Comparison of ENCODE assay signal across 1 cellular context in genomic region chr6:35688605-35689322, GRCh38.
A peak's percentile ranks its signal among the peaks of the same experiment; 100 is the strongest.
TF ChIP-seq lines count a peak whose summit lies in the region.

TSS of gene FKBP5 (minus strand) at chr6:35688915. CDS start at chr6:35642824, 46,091 bp downstream.

TF ChIP-seq in HepG2, 621 proteins besides CTCF, POLR2A, EP300 and RAD21 (continued from another document and continues in another):
- TF ChIP-seq ZBTB4 (CRISPR knock-in tag; IDR thresholded peaks at IDR 0.05; ENCODE audit: borderline replicate concordance) (no peak), ZNF432 (CRISPR knock-in tag; IDR thresholded peaks at IDR 0.05; ENCODE audit: borderline replicate concordance) (no peak), HNRNPH1 (optimal IDR thresholded peaks at IDR 0.05; ENCODE audit: low read depth, low read length) (no peak), E2F5 (CRISPR knock-in tag; conservative IDR thresholded peaks at IDR 0.05) (peak; percentile 80), ZNF619 (CRISPR knock-in tag; IDR thresholded peaks at IDR 0.05) (no peak), ZNF552 (CRISPR knock-in tag; IDR thresholded peaks at IDR 0.05; ENCODE audit: borderline replicate concordance) (peak; percentile 73; the same call in 1 of the 2 replicates), MAFG (CRISPR knock-in tag; IDR thresholded peaks at IDR 0.05) (no peak), ZNF883 (CRISPR knock-in tag; IDR thresholded peaks at IDR 0.05; ENCODE audit: not compliant biosample characterization) (no peak), ZNF770 (CRISPR knock-in tag; IDR thresholded peaks at IDR 0.05) (peak; percentile 34; the same call in 1 of the 2 replicates), THAP7 (CRISPR knock-in tag; IDR thresholded peaks at IDR 0.05) (0 out of 2 replicates have a peak, but pooled peaks have one; percentile 37), ZBTB26 (CRISPR knock-in tag; IDR thresholded peaks at IDR 0.05; ENCODE audit: borderline replicate concordance) (no peak; the same call in 1 of the 2 replicates), ZKSCAN1 (IDR thresholded peaks at IDR 0.05; ENCODE audit: low read length) (no peak; the same call in 1 of the 2 replicates), SKIL (CRISPR knock-in tag; IDR thresholded peaks at IDR 0.05; ENCODE audit: borderline replicate concordance) (no peak), KAT7 (CRISPR knock-in tag; IDR thresholded peaks at IDR 0.05; ENCODE audit: borderline replicate concordance) (no peak; the same call in 1 of the 2 replicates), ZNF740 (CRISPR knock-in tag; IDR thresholded peaks at IDR 0.05) (peak; percentile 43; the same call in 1 of the 2 replicates), MEF2D (CRISPR knock-in tag; IDR thresholded peaks at IDR 0.05) (no peak), ZBTB44 (CRISPR knock-in tag; IDR thresholded peaks at IDR 0.05) (no peak), DNMT3B (CRISPR knock-in tag; conservative IDR thresholded peaks at IDR 0.05) (no peak; the same call in 1 of the 2 replicates), MXD3 (CRISPR knock-in tag; IDR thresholded peaks at IDR 0.05) (peak; percentile 83), ZNF143 (CRISPR knock-in tag; IDR thresholded peaks at IDR 0.05) (peak; percentile 20; the same call in 1 of the 2 replicates), PHF5A (CRISPR knock-in tag; IDR thresholded peaks at IDR 0.05; ENCODE audit: low read depth, unreplicated experiment) (no peak), IKZF1 (IDR thresholded peaks at IDR 0.05) (no peak), ATF5 (CRISPR knock-in tag; IDR thresholded peaks at IDR 0.05; ENCODE audit: low read depth) (no peak), ZNF235 (CRISPR knock-in tag; IDR thresholded peaks at IDR 0.05; ENCODE audit: borderline replicate concordance) (no peak), ZNF563 (CRISPR knock-in tag; IDR thresholded peaks at IDR 0.05) (peak; percentile 35), NFKB2 (CRISPR knock-in tag; IDR thresholded peaks at IDR 0.05; ENCODE audit: borderline replicate concordance) (no peak), ESRRA (CRISPR knock-in tag; IDR thresholded peaks at IDR 0.05; ENCODE audit: low read depth) (no peak), GPN1 (CRISPR knock-in tag; IDR thresholded peaks at IDR 0.05; ENCODE audit: borderline replicate concordance) (no peak), ATF2 (CRISPR knock-in tag; IDR thresholded peaks at IDR 0.05) (0 out of 2 replicates have a peak, but pooled peaks have one; percentile 13), ARHGAP35 (CRISPR knock-in tag; IDR thresholded peaks at IDR 0.05; ENCODE audit: borderline replicate concordance) (no peak), ZNF83 (CRISPR knock-in tag; IDR thresholded peaks at IDR 0.05; ENCODE audit: borderline replicate concordance) (0 out of 2 replicates have a peak, but pooled peaks have one; percentile 46), THAP8 (CRISPR knock-in tag; IDR thresholded peaks at IDR 0.05; ENCODE audit: borderline replicate concordance) (0 out of 2 replicates have a peak, but pooled peaks have one; percentile 41), PRDM15 (CRISPR knock-in tag; IDR thresholded peaks at IDR 0.05) (no peak), ZNF430 (CRISPR knock-in tag; IDR thresholded peaks at IDR 0.05) (peak; percentile 68; the same call in 1 of the 2 replicates), NCOR1 (IDR thresholded peaks at IDR 0.05; ENCODE audit: borderline replicate concordance, low read length) (no peak), GATAD1 (CRISPR knock-in tag; IDR thresholded peaks at IDR 0.05) (no peak), MYC (CRISPR knock-in tag; IDR thresholded peaks at IDR 0.05; ENCODE audit: borderline replicate concordance) (peak; percentile 99), KDM5B (CRISPR knock-in tag; IDR thresholded peaks at IDR 0.05; ENCODE audit: borderline replicate concordance) (peak; percentile 52), ZMYM4 (CRISPR knock-in tag; IDR thresholded peaks at IDR 0.05) (peak; percentile 84), SRSF1 (optimal IDR thresholded peaks at IDR 0.05; ENCODE audit: low read depth, low read length) (peak; percentile 40)
